In genomic region chr19:3665681-3666544, GRCh38 we compare ENCODE assay signal across 8 cellular contexts. TPM values are rescaled to one million over a fixed set of nuclear protein-coding genes. Genes with fewer than 3 reads are reported as not detected.
A peak's percentile ranks its signal among the peaks of the same experiment; 100 is the strongest.
DNase-seq lines count a peak whose midpoint lies in the region; ATAC-seq and TF ChIP-seq lines count a peak whose summit lies in the region.

No MANE protein-coding gene starts in this region.

- no peaks in the 10 kb centered on the region for H3K27me3 ChIP-seq in SJSA1 (replicated peaks)

- DNase-seq in SJSA1 (ENCODE audit: low read depth in 1 of 2, low spot score in 2 of 2) (peak; percentile 52 to 68), cardiac septum (ENCODE audit: low spot score) (peak; percentile 90), sciatic nerve (ENCODE audit: low spot score) (peak; percentile 85), cortex of kidney (lab: John Stamatoyannopoulos, UW) (no peak), SW 1271 (lab: John Stamatoyannopoulos, UW) (no peak)
- DNase-seq in activated naive CD4-positive, alpha-beta T cell treated with Interleukin-2 at 50 U/mL for 16 hours, result peak; percentile 77

- H3K27ac ChIP-seq in 22Rv1 (no peak overlapping the region), SJSA1 (no peak overlapping the region)

- H3K9me3 ChIP-seq in SJSA1 (replicated peaks), result no peaks in the 10 kb centered on the region

- TF ChIP-seq POLR2A in GM18505 (IDR thresholded peaks at IDR 0.05; ENCODE audit: borderline replicate concordance, extremely low read depth, insufficient read depth, insufficient read length), result no peak

- ATAC-seq in GM18505 (IDR thresholded peaks at IDR 0.05; ENCODE audit: unreplicated experiment), result peak; percentile 51
- peak; percentile 25 for ATAC-seq in sciatic nerve

- TF ChIP-seq CTCF in 22Rv1 (IDR thresholded peaks at IDR 0.05), result peak; percentile 96

- H3K36me3 ChIP-seq in SJSA1, result peaks cover 43% of the 10 kb centered on the region

- intact Hi-C loops in cardiac septum (cut with DNase I) (loop anchor here (2.0 to 5.0 kb wide), 2 partner anchors 35 to 541 kb away; partner anchors contain the start of gene PIP5K1C), sciatic nerve (cut with DNase I) (loop anchor here (2.0 kb wide), 1 partner anchor 33 kb away; no protein-coding TSS in a partner anchor)

- H3K4me3 ChIP-seq in SJSA1, result no peak overlapping the region

- H3K4me1 ChIP-seq in SJSA1 (replicated peaks), result peaks cover 10% of the 10 kb centered on the region

RNA-seq across cellular contexts. Expression of gene PIP5K1C, which starts 34.4 kb away (rescaled TPM):
- 15.9 and 21.1 TPM in 2 replicates for total RNA-seq in SJSA1 (2014; rRNA removed; shearing (Covaris generic))
- total RNA-seq in cardiac septum (38.2 TPM), sciatic nerve (46.9 TPM)

RNA-seq across cellular contexts. Expression of gene CACTIN, which starts 39.3 kb away (rescaled TPM):
- total RNA-seq in SJSA1 (2014; rRNA removed; shearing (Covaris generic)), result 29.3 and 45.2 TPM in 2 replicates
- total RNA-seq in cardiac septum, result 10.7 TPM
- total RNA-seq in sciatic nerve, result 19.6 TPM

RNA-seq across cellular contexts. Expression of gene TJP3, which starts 42.3 kb away (rescaled TPM):
- total RNA-seq in SJSA1 (2014; rRNA removed; shearing (Covaris generic)), result not detected in 2 replicates
- total RNA-seq in cardiac septum, result not detected
- 2.1 TPM for total RNA-seq in sciatic nerve

RNA-seq across cellular contexts. Expression of gene TBXA2R, which starts 59.2 kb away (rescaled TPM):
- not detected in 2 replicates for total RNA-seq in SJSA1 (2014; rRNA removed; shearing (Covaris generic))
- total RNA-seq in cardiac septum (1.9 TPM), sciatic nerve (11.2 TPM)

Comparison
In these comparisons a context has a peak if more than half of its experiments do, and no peak if none do; other contexts are left out.
1. DNase-seq: peak in SJSA1 (2 of 2), activated naive CD4-positive, alpha-beta T cell treated with Interleukin-2 at 50 U/mL for 16 hours (single experiment), cardiac septum (single experiment) and sciatic nerve (single experiment); none in cortex of kidney (single experiment) and SW 1271 (0 of 2).